19 cellular contexts compared by ENCODE assay signal in genomic region chr20:48845721-48846306, GRCh38. TPM values are rescaled to one million over a fixed set of nuclear protein-coding genes. Genes with fewer than 3 reads are reported as not detected.
DNase-seq lines count a peak whose midpoint lies in the region; ATAC-seq, FAIRE-seq and TF ChIP-seq lines count a peak whose summit lies in the region.
"Had no signal": no experiment of that assay in that cellular context is flagged by ENCODE, and none has a peak within 500 bp of the region (broad histone marks: within the 10 kb centered on the region; RNA-seq: fewer than 3 reads in every experiment).

No MANE protein-coding gene starts in this region.

- no peak overlapping the region for H2AK5ac ChIP-seq in mesendoderm (ENCODE audit: low read length)

- peak overlapping the region; percentile 48 for H3K23ac ChIP-seq in mesendoderm (ENCODE audit: low read length)

- in situ Hi-C loops in Caki2 (cut with HindIII; ENCODE audit: low pct_unique_long_range_greater_than_20kb, low sequenced_read_pairs), result no loop called here
- in situ Hi-C loops in K562 (cut with MboI), result no loop called here

- H2BK15ac ChIP-seq in mesendoderm (replicated peaks; ENCODE audit: low read depth), result no peak overlapping the region

- ATAC-seq in K562 (no peak), HG02571 (IDR thresholded peaks at IDR 0.05; ENCODE audit: unreplicated experiment) (no peak), lower lobe of right lung (no peak)

- H3K9me3 ChIP-seq in MG63 (no peaks in the 10 kb centered on the region), K562 (replicated peaks; ENCODE audit: control insufficient read depth, insufficient read depth, low read depth, low read length) (no peaks in the 10 kb centered on the region), lower lobe of right lung (no peaks in the 10 kb centered on the region)

- peak overlapping the region; percentile 2 for H3K4ac ChIP-seq in mesendoderm (ENCODE audit: low read depth, low read length)

- POLR2A ChIA-PET in K562 (lab: Yijun Ruan, JAX), result interaction anchor here (0.7 to 1.5 kb wide), 2 partner anchors 8 to 18 kb away, joined by 3 to 6 read pairs; partner anchors contain the start of gene PREX1

- H3K56ac ChIP-seq in mesendoderm (ENCODE audit: low read length), result peak overlapping the region; percentile 30

- no TSS peak for BruUV-seq in K562 (replicated peaks; lab: Mats Ljungman, UMichigan)

- TF ChIP-seq POLR2A in K562 (conservative IDR thresholded peaks at IDR 0.05), result no peak

- H3K9me1 ChIP-seq in K562 (ENCODE audit: control insufficient read depth, insufficient read depth, low read length), result no peaks in the 10 kb centered on the region

- no peaks in the 10 kb centered on the region for H4K20me1 ChIP-seq in K562 (replicated peaks; ENCODE audit: control insufficient read depth, insufficient read depth, low read length)

- H3K79me1 ChIP-seq in mesendoderm (ENCODE audit: low read length), result no peaks in the 10 kb centered on the region

- DNase-seq in Caki2 (ENCODE audit: low read depth), result peak; percentile 46
- peak; percentile 75 for DNase-seq in MG63
- DNase-seq in K562 (ENCODE audit: extremely low read depth in 1 of 4, low spot score in 3 of 4), result no peak
- no peak for DNase-seq in mesendoderm
- DNase-seq in A172 (ENCODE audit: low spot score), result no peak
- DNase-seq in lower lobe of right lung, result no peak
- no peak for DNase-seq in GM19239 (ENCODE audit: insufficient read length, low spot score)
- DNase-seq: activated CD4-positive, alpha-beta T cell treated with anti-CD3 and anti-CD28 coated beads, Interleukin-2, amount 50 U/mL, for 1 hour; activated naive CD4-positive, alpha-beta T cell treated with anti-CD3 and anti-CD28 coated beads, Interleukin-2, amount 10 ng/mL, durations not matched to agents 7 days and 5 days; activated T-cell treated with anti-CD3 and anti-CD28 coated beads for 4 hours; CD8-positive, alpha-beta memory T cell; DMS79 treated with DMSO at 0.1 percent for 48 hours; GOT3; NCI-H1417; NCI-H526 treated with DMSO at 0.1 percent for 48 hours; SIG-M5; T-helper 1 cell had no signal

- no peak for FAIRE-seq in K562 (lab: Jason Lieb, UNC)
- FAIRE-seq in GM19239 (lab: Jason Lieb, UNC), result no peak

- no peak overlapping the region for H4K5ac ChIP-seq in mesendoderm (ENCODE audit: low read length)

- TF ChIP-seq CTCF in K562 (IDR thresholded peaks at IDR 0.05 in 2 of 3, conservative IDR thresholded peaks at IDR 0.05 in 1 of 3; ENCODE audit: insufficient read depth in 2 of 3, low read depth in 1 of 3, low read length in 3 of 3) (no peak), lower lobe of right lung (IDR thresholded peaks at IDR 0.05) (no peak)

- H3K36me3 ChIP-seq in MG63 (no peaks in the 10 kb centered on the region), K562 (ENCODE audit: control insufficient read depth, insufficient read depth, low read length) (peaks cover 2% of the 10 kb centered on the region; the same call in 1 of the 3 replicates), mesendoderm (ENCODE audit: control insufficient read depth, insufficient read depth, low read length) (no peaks in the 10 kb centered on the region), lower lobe of right lung (no peaks in the 10 kb centered on the region)

- H2AFZ ChIP-seq in K562 (ENCODE audit: low read depth, low read length), result no peak overlapping the region

- H3K79me2 ChIP-seq in K562 (ENCODE audit: control insufficient read depth, insufficient read depth, low read length), result no peaks in the 10 kb centered on the region
- H3K79me2 ChIP-seq in mesendoderm (ENCODE audit: control insufficient read depth, insufficient read depth, low read length), result no peaks in the 10 kb centered on the region

- TF ChIP-seq EP300 in K562 (IDR thresholded peaks at IDR 0.05; ENCODE audit: low read length), result no peak

- H3K27me3 ChIP-seq in MG63, result no peaks in the 10 kb centered on the region
- no peaks in the 10 kb centered on the region for H3K27me3 ChIP-seq in K562 (ENCODE audit: control insufficient read depth in 2 of 2, insufficient read depth in 2 of 2, low read length in 2 of 2)
- H3K27me3 ChIP-seq in mesendoderm (ENCODE audit: insufficient read depth, low read length, poor library complexity), result no peaks in the 10 kb centered on the region
- H3K27me3 ChIP-seq in lower lobe of right lung (ENCODE audit: low read depth), result peaks cover 10% of the 10 kb centered on the region

- peak overlapping the region; percentile 75 for H2BK120ac ChIP-seq in mesendoderm (ENCODE audit: low read depth, low read length)

- H3K18ac ChIP-seq in mesendoderm (ENCODE audit: low read length), result peak overlapping the region; percentile 14

- CTCF ChIA-PET in K562 (lab: Yijun Ruan, JAX; ENCODE audit: low intra/inter-chr PET ratio), result no interaction called here

- WGBS in K562 (ENCODE audit: insufficient coverage, low coverage, missing lambda C conversion rate), result 52% methylated on average over 7 of the region's 7 CpGs
- no CpG with 5 or more reads among the region's 7 CpGs for WGBS in mesendoderm (ENCODE audit: extremely low coverage, insufficient coverage, low lambda C conversion rate)

- H3K4me1 ChIP-seq in K562 (replicated peaks in 1 of 2; ENCODE audit: control insufficient read depth in 2 of 2, insufficient read depth in 2 of 2, low read length in 2 of 2) (peaks cover 8 to 23% of the 10 kb centered on the region in 2 experiments; a peak in 4 of 5 replicates), mesendoderm (ENCODE audit: control insufficient read depth, low read depth, low read length) (peaks cover 5% of the 10 kb centered on the region), lower lobe of right lung (no peaks in the 10 kb centered on the region)

- no peak overlapping the region for H4K8ac ChIP-seq in mesendoderm (ENCODE audit: low read depth, low read length)

- TF ChIP-seq RAD21 in K562 (CRISPR knock-in tag; conservative IDR thresholded peaks at IDR 0.05 in 1 of 2, IDR thresholded peaks at IDR 0.05 in 1 of 2), result no peak

- H3K4me2 ChIP-seq in K562 (ENCODE audit: insufficient read depth, low read length) (no peak overlapping the region), mesendoderm (ENCODE audit: low read length) (no peak overlapping the region)

- no peak overlapping the region for H3K4me3 ChIP-seq in MG63
- no peak overlapping the region for H3K4me3 ChIP-seq in K562
- no peak overlapping the region for H3K4me3 ChIP-seq in mesendoderm (ENCODE audit: low read length)
- H3K4me3 ChIP-seq in lower lobe of right lung, result no peak overlapping the region

- no peak overlapping the region for H2BK5ac ChIP-seq in mesendoderm (ENCODE audit: low read length)

- intact Hi-C loops in K562 (cut with micrococcal nuclease) (no loop called here), lower lobe of right lung (cut with DNase I) (no loop called here)

- no peak overlapping the region for H3K9ac ChIP-seq in K562 (ENCODE audit: insufficient read depth in 1 of 2, low read depth in 2 of 2, low read length in 2 of 2)
- no peak overlapping the region for H3K9ac ChIP-seq in mesendoderm (ENCODE audit: low read length)

- H3K27ac ChIP-seq in K562 (ENCODE audit: extremely low read depth, low read depth, low read length) (no peak overlapping the region), mesendoderm (ENCODE audit: low read depth, low read length) (no peak overlapping the region), lower lobe of right lung (no peak overlapping the region)
- H3K27ac ChIP-seq: epithelial cell of prostate had no signal

TF ChIP-seq in K562, 482 proteins besides CTCF, POLR2A, EP300 and RAD21 (continues in another document):
- TF ChIP-seq PREB (CRISPR knock-in tag; IDR thresholded peaks at IDR 0.05) (no peak), KDM1A (IDR thresholded peaks at IDR 0.05) (peak; percentile 11 to 26; a peak in 1 of 4 replicates), BCOR (IDR thresholded peaks at IDR 0.05) (peak; percentile 59), RBM25 (IDR thresholded peaks at IDR 0.05; ENCODE audit: low read depth, low read length, severe bottlenecking) (peak; percentile 64), FOXJ3 (CRISPR knock-in tag; IDR thresholded peaks at IDR 0.05) (no peak)

RNA-seq across cellular contexts. Expression of gene PREX1, which starts 18.0 kb away (rescaled TPM):
- total RNA-seq in Caki2 (2014; rRNA removed; shearing (Covaris generic); ENCODE audit: low replicate concordance), result 39.4 and 41.4 TPM in 2 replicates
- total RNA-seq in MG63 (2014; rRNA removed; shearing (Covaris generic); ENCODE audit: low replicate concordance), result 5.2 and 5.8 TPM in 2 replicates
- 7.3 and 17.0 TPM in 2 replicates for total RNA-seq in K562 (2011; cell fraction: chromatin; rRNA removed; ENCODE audit: low replicate concordance)
- 5.9 and 8.0 TPM in 2 replicates for total RNA-seq in K562 (2011; cell fraction: nucleolus; rRNA removed)
- total RNA-seq in K562 (2011; cell fraction: nucleoplasm; rRNA removed), result 7.9 and 9.6 TPM in 2 replicates
- total RNA-seq in K562 (2014; rRNA removed), result 5.4 and 9.3 TPM in 2 replicates
- total RNA-seq in K562 (2014; rRNA removed; fragmentation: Illumina TruSeq; extraction: Trizol), result 3.3 and 5.1 TPM in 2 replicates
- 4.7 and 4.8 TPM in 2 replicates for total RNA-seq in K562 (2015; rRNA removed; fragmentation: Illumina TruSeq; extraction: Trizol)
- total RNA-seq in K562 (2021), result 9.0 and 10.4 TPM in 2 replicates
- 1.8 and 4.9 TPM in 2 replicates for polyA plus RNA-seq in K562 (2011; rRNA removed)
- polyA plus RNA-seq in K562 (2011; cell fraction: cytosol; rRNA removed), result 2.5 and 2.6 TPM in 2 replicates
- 5.3 and 7.3 TPM in 2 replicates for polyA plus RNA-seq in K562 (2011; cell fraction: nucleus; rRNA removed)
- polyA plus RNA-seq in K562 (2012), result 5.7 and 10.6 TPM in 2 replicates
- polyA plus RNA-seq in K562 (2014; fragmentation: Illumina TruSeq; extraction: Trizol), result 5.5 and 6.1 TPM in 2 replicates
- 1 to 10 TPM in 1 of 2 experiments, under 1 TPM in 1; 0.37 to 1.6 TPM for polyA plus RNA-seq in K562 (2014; fragmentation: Nextera tagmentation; extraction: Ambion mirVana)
- polyA plus RNA-seq in K562 (2014; rRNA removed), result 4.2 and 4.4 TPM in 2 replicates
- polyA minus RNA-seq in K562 (2011; rRNA and poly(A)+ RNA removed), result 3.3 and 4.7 TPM in 2 replicates
- 1.6 and 4.8 TPM in 2 replicates for polyA minus RNA-seq in K562 (2011; cell fraction: cytosol; rRNA and poly(A)+ RNA removed)
- 2.7 and 8.8 TPM in 2 replicates for polyA minus RNA-seq in K562 (2011; cell fraction: nucleus; rRNA and poly(A)+ RNA removed)
- polyA plus RNA-seq in mesendoderm (2013, experiment 1 of 2), result 20.7 TPM
- 19.7 TPM for polyA plus RNA-seq in mesendoderm (2013, experiment 2 of 2)
- total RNA-seq in A172 (2014; rRNA removed; shearing (Covaris generic)), result 8.1 and 12.2 TPM in 2 replicates
- 78.2 TPM for total RNA-seq in lower lobe of right lung

Comparison
In these comparisons a context has a peak if more than half of its experiments do, and no peak if none do; other contexts are left out.
1. DNase-seq: peak in Caki2 (single experiment) and MG63 (single experiment); none in K562 (0 of 4), mesendoderm (single experiment), A172 (single experiment), lower lobe of right lung (single experiment) and GM19239 (single experiment).